In the genomic region with DNA sequence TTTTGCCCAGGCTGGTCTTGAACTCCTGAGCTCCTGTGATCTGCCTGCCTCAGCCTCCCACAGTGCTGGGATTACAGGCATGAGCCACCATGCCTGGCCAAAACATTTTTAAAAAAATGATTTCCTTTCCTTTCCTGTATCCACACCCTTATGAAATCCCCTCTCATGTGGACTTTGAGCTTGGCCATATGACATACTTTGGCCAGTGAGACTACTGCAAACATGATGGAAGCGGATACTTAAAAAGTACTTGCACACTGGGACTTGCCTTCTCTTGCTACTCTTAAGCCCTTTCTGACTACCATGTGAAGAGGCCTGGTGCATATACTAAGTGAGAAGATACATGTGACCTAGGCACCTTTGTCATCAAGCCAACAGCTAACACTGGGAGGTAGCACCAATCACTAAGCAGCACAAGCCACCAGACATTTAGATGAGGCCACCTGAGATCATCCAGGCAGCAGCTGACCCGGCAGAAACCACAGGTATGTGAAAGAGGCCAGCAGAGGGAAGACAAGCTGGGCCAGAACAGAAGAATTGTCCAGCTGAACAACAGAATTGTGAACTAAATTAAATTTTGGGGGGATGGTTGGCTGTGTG, we compare ENCODE assay signal across 19 cellular contexts.
A peak's percentile ranks its signal among the peaks of the same experiment; 100 is the strongest.
DNase-seq lines count a peak whose midpoint lies in the region; ATAC-seq and TF ChIP-seq lines count a peak whose summit lies in the region.
"Had no signal": no experiment of that assay in that cellular context is flagged by ENCODE, and none has a peak within 500 bp of the region (broad histone marks: within the 10 kb centered on the region; RNA-seq: fewer than 3 reads in every experiment).

No MANE protein-coding gene starts in this region.

- no peaks in the 10 kb centered on the region for H3K4me1 ChIP-seq in BE2C
- H3K4me1 ChIP-seq: suprapubic skin had no signal

- H3K4me3 ChIP-seq in astrocyte of the spinal cord (ENCODE audit: low read depth, low read length) (no peak overlapping the region), BE2C (ENCODE audit: low read depth, low read length) (no peak overlapping the region)
- H3K4me3 ChIP-seq: MG63, suprapubic skin had no signal

- TF ChIP-seq CTCF in astrocyte of the spinal cord (IDR thresholded peaks at IDR 0.05; ENCODE audit: low read depth, low read length) (no peak), BE2C (IDR thresholded peaks at IDR 0.05; ENCODE audit: low read depth, low read length) (no peak)

- H3K36me3 ChIP-seq in BE2C = no peaks in the 10 kb centered on the region
- H3K36me3 ChIP-seq: MG63, suprapubic skin had no signal

- ATAC-seq in GM19463 (IDR thresholded peaks at IDR 0.05; ENCODE audit: unreplicated experiment) (no peak), HG02763 (IDR thresholded peaks at IDR 0.05; ENCODE audit: unreplicated experiment) (no peak)
- ATAC-seq: natural killer cell had no signal

- no peaks in the 10 kb centered on the region for H3K9me3 ChIP-seq in BE2C
- H3K9me3 ChIP-seq: MG63, suprapubic skin had no signal

- peak; percentile 15 for DNase-seq in EH (ENCODE audit: low read depth)
- peak; percentile 70 for DNase-seq in M059J (ENCODE audit: low read depth)
- peak; percentile 33 for DNase-seq in astrocyte of the spinal cord (ENCODE audit: low read depth, low spot score)
- DNase-seq in renal cortical epithelial cell (ENCODE audit: low read depth) = peak; percentile 25
- no peak for DNase-seq in BE2C
- no peak for DNase-seq in activated T-cell treated with anti-CD3 and anti-CD28 coated beads, Interleukin-2, amount 50 U/mL, for 1 hour
- DNase-seq: activated CD4-positive, alpha-beta T cell treated with anti-CD3 and anti-CD28 coated beads for 48 hours; activated CD8-positive, alpha-beta memory T cell treated with anti-CD3 and anti-CD28 coated beads, Interleukin-2, amount 50 U/mL, for 48 hours; DMS153; H7; MG63; natural killer cell; NCI-H187 treated with DMSO at 0.1 percent for 48 hours; NCI-H526 treated with DMSO at 0.1 percent for 48 hours; small intestine; T1000 had no signal

- in situ Hi-C loops in astrocyte of the spinal cord (cut with HindIII; ENCODE audit: low sequenced_read_pairs) = no loop called here

- H3K27me3 ChIP-seq in BE2C = no peaks in the 10 kb centered on the region
- H3K27me3 ChIP-seq: MG63, suprapubic skin had no signal

Comparison
In these comparisons a context has a peak if more than half of its experiments do, and no peak if none do; other contexts are left out.
1. DNase-seq: peak in EH (single experiment), M059J (single experiment), astrocyte of the spinal cord (single experiment) and renal cortical epithelial cell (single experiment); none in BE2C (single experiment) and activated T-cell treated with anti-CD3 and anti-CD28 coated beads, Interleukin-2, amount 50 U/mL, for 1 hour (single experiment).